Comparison of ENCODE assay signal across 8 cellular contexts in the genomic region with DNA sequence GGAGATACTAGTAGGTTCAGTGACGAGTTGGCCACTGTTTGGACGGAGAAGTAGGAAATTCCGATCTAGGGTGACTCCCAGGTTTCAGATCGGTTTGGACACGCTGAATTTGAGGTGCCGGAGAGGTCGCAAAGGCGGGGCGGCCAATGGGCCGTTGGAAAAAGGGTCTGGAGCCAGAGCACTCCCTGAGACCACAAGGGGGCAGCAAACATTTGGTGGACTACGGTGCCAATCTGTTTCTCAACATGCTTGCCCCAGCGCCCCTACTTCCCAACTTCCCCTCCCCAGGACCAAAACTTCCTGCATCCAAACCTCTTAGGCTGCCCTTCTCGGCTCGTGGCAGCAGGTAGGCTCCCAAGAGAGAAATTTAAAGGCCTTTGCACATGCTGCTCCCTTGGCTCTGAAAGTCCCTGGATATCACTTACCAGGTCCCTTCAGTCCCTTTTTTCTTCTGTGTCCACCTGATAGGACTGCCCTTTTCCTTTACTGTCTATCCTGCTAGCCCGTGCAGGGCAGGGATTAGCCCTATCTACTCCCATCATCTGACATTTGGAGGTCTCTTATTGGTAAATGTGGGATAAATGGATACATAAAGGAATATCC.
DNase-seq lines count a peak whose midpoint lies in the region; ATAC-seq lines count a peak whose summit lies in the region.

No MANE protein-coding gene starts in this region.

- H3K27ac Mint-ChIP-seq in T-helper 2 cell treated with Interferon-gamma antibody and Interleukin-4, amounts not matched to agents 5 μg/mL and 100 μg/mL, for 36 hours, result peak overlapping the region; percentile 75

- H3K4me1 ChIP-seq in rectal smooth muscle tissue (ENCODE audit: control insufficient read depth, insufficient read depth, low read length), result peaks cover 6% of the 10 kb centered on the region

- H3K9ac ChIP-seq in rectal smooth muscle tissue (ENCODE audit: low read length), result no peak overlapping the region

- H3K4me3 ChIP-seq in rectal smooth muscle tissue (ENCODE audit: low read length), result peak overlapping the region; percentile 93

- ATAC-seq in GM19351 (IDR thresholded peaks at IDR 0.05; ENCODE audit: unreplicated experiment) (peak; percentile 48), GM19467 (IDR thresholded peaks at IDR 0.05; ENCODE audit: unreplicated experiment) (no peak)

- H3K36me3 Mint-ChIP-seq in T-helper 2 cell treated with Interferon-gamma antibody and Interleukin-4, amounts not matched to agents 5 μg/mL and 100 μg/mL, for 36 hours (ENCODE audit: low read depth), result peaks cover 17% of the 10 kb centered on the region

- no peaks in the 10 kb centered on the region for H3K27me3 ChIP-seq in rectal smooth muscle tissue (ENCODE audit: control insufficient read depth, insufficient read depth, low read length)

- H3K4me3 Mint-ChIP-seq in T-helper 2 cell treated with Interferon-gamma antibody and Interleukin-4, amounts not matched to agents 5 μg/mL and 100 μg/mL, for 36 hours, result peak overlapping the region; percentile 92

- H3K27me3 Mint-ChIP-seq in T-helper 2 cell treated with Interferon-gamma antibody and Interleukin-4, amounts not matched to agents 5 μg/mL and 100 μg/mL, for 36 hours (ENCODE audit: low read depth), result no peaks in the 10 kb centered on the region

- H3K36me3 ChIP-seq in rectal smooth muscle tissue (ENCODE audit: control insufficient read depth, insufficient read depth, low read length), result peaks cover 27% of the 10 kb centered on the region

- peaks cover 18% of the 10 kb centered on the region for H3K4me1 Mint-ChIP-seq in T-helper 2 cell treated with Interferon-gamma antibody and Interleukin-4, amounts not matched to agents 5 μg/mL and 100 μg/mL, for 36 hours (ENCODE audit: low read depth)

- no peaks in the 10 kb centered on the region for H3K9me3 Mint-ChIP-seq in T-helper 2 cell treated with Interferon-gamma antibody and Interleukin-4, amounts not matched to agents 5 μg/mL and 100 μg/mL, for 36 hours

- H3K27ac ChIP-seq in rectal smooth muscle tissue (ENCODE audit: low read depth, low read length), result peak overlapping the region; percentile 71

- DNase-seq in AG20443 (ENCODE audit: low spot score), result peak; percentile 88
- peak; percentile 74 for DNase-seq in NCI-H1436 (lab: John Stamatoyannopoulos, UW)
- peak; percentile 71 for DNase-seq in T-helper 2 cell treated with Interferon-gamma antibody and Interleukin-4, amounts not matched to agents 5 μg/mL and 100 μg/mL, for 36 hours (ENCODE audit: low spot score)
- peak; percentile 88 for DNase-seq in astrocyte of the hippocampus (ENCODE audit: low read depth, low spot score)
- peak; percentile 67 to 74 for DNase-seq in hippocampal formation (lab: John Stamatoyannopoulos, UW)
